In genomic region chr17:77374170-77374936, GRCh38 we compare ENCODE assay signal across 1 cellular context.
TF ChIP-seq lines count a peak whose summit lies in the region.

No MANE protein-coding gene starts in this region.

TF ChIP-seq in HepG2, 621 proteins besides CTCF, POLR2A, EP300 and RAD21 (continued from another document and continues in another):
- TF ChIP-seq ZNF746 (CRISPR knock-in tag; IDR thresholded peaks at IDR 0.05): no peak
- TF ChIP-seq ATF6 (CRISPR knock-in tag; conservative IDR thresholded peaks at IDR 0.05): 0 out of 2 replicates have a peak, but pooled peaks have one; percentile 70
- TF ChIP-seq ZNF275 (CRISPR knock-in tag; IDR thresholded peaks at IDR 0.05; ENCODE audit: borderline replicate concordance): no peak
- TF ChIP-seq MTF2 (CRISPR knock-in tag; IDR thresholded peaks at IDR 0.05; ENCODE audit: borderline replicate concordance): 0 out of 2 replicates have a peak, but pooled peaks have one; percentile 27
- TF ChIP-seq ERF (CRISPR knock-in tag; IDR thresholded peaks at IDR 0.05): peak; percentile 85
- TF ChIP-seq CBX2 (IDR thresholded peaks at IDR 0.05; ENCODE audit: low read depth, low read length): no peak
- no peak for TF ChIP-seq CBX2 (CRISPR knock-in tag; IDR thresholded peaks at IDR 0.05; ENCODE audit: low read depth)
- no peak for TF ChIP-seq NFAT5 (CRISPR knock-in tag; IDR thresholded peaks at IDR 0.05)
- 0 out of 4 replicates have a peak, but pooled peaks of 1 of the 2 experiments have one; percentile 4 for TF ChIP-seq NR2F1 (CRISPR knock-in tag; IDR thresholded peaks at IDR 0.05)
- TF ChIP-seq MXD1 (CRISPR knock-in tag; IDR thresholded peaks at IDR 0.05): no peak; the same call in 1 of the 2 replicates
- TF ChIP-seq ZSCAN5A (CRISPR knock-in tag; IDR thresholded peaks at IDR 0.05; ENCODE audit: borderline replicate concordance): no peak
- no peak for TF ChIP-seq RNF2 (conservative IDR thresholded peaks at IDR 0.05; ENCODE audit: low read depth)
- TF ChIP-seq PBX2 (CRISPR knock-in tag; IDR thresholded peaks at IDR 0.05): no peak
- TF ChIP-seq PHF5A (CRISPR knock-in tag; IDR thresholded peaks at IDR 0.05; ENCODE audit: low read depth, unreplicated experiment): no peak
- no peak for TF ChIP-seq HNRNPK (IDR thresholded peaks at IDR 0.05; ENCODE audit: low read depth, low read length, poor library complexity, severe bottlenecking)
- no peak for TF ChIP-seq KAT2B (IDR thresholded peaks at IDR 0.05; ENCODE audit: borderline replicate concordance, low read depth, low read length)
- peak; percentile 69; the same call in 1 of the 2 replicates for TF ChIP-seq DMTF1 (CRISPR knock-in tag; IDR thresholded peaks at IDR 0.05)
- TF ChIP-seq ISL2 (CRISPR knock-in tag; IDR thresholded peaks at IDR 0.05): peak; percentile 67
- TF ChIP-seq ZNF446 (CRISPR knock-in tag; IDR thresholded peaks at IDR 0.05): no peak; the same call in 1 of the 2 replicates
- TF ChIP-seq HNRNPL (IDR thresholded peaks at IDR 0.05; ENCODE audit: low read depth, low read length): peak; percentile 74
- TF ChIP-seq ZNF34 (CRISPR knock-in tag; IDR thresholded peaks at IDR 0.05; ENCODE audit: borderline replicate concordance): peak; percentile 84; the same call in 1 of the 2 replicates
- no peak for TF ChIP-seq ZNF781 (CRISPR knock-in tag; IDR thresholded peaks at IDR 0.05; ENCODE audit: borderline replicate concordance, not compliant biosample characterization)
- peak; percentile 21 for TF ChIP-seq ZEB1 (IDR thresholded peaks at IDR 0.05; ENCODE audit: insufficient replicate concordance, low read depth)
- TF ChIP-seq SRSF9 (IDR thresholded peaks at IDR 0.05; ENCODE audit: borderline replicate concordance, insufficient read depth, low read depth, low read length, poor library complexity, severe bottlenecking): no peak
- peak; percentile 74 for TF ChIP-seq ZNF225 (CRISPR knock-in tag; IDR thresholded peaks at IDR 0.05)
- TF ChIP-seq NFATC3 (CRISPR knock-in tag; IDR thresholded peaks at IDR 0.05): no peak; the same call in 1 of the 2 replicates
- no peak for TF ChIP-seq SALL2 (CRISPR knock-in tag; IDR thresholded peaks at IDR 0.05)
- no peak; the same call in 1 of the 2 replicates for TF ChIP-seq ZHX2 (IDR thresholded peaks at IDR 0.05; ENCODE audit: low read depth)
- TF ChIP-seq ZHX2 (CRISPR knock-in tag; IDR thresholded peaks at IDR 0.05; ENCODE audit: borderline replicate concordance): no peak
- TF ChIP-seq THRA (CRISPR knock-in tag; IDR thresholded peaks at IDR 0.05; ENCODE audit: borderline replicate concordance): peak; percentile 23; the same call in 1 of the 2 replicates
- TF ChIP-seq ARID2 (CRISPR knock-in tag; IDR thresholded peaks at IDR 0.05; ENCODE audit: borderline replicate concordance): peak; percentile 46; the same call in 1 of the 2 replicates
